39 cellular contexts compared by ENCODE assay signal in genomic region chr11:101993172-101993571, GRCh38.
"Had no signal": no experiment of that assay in that cellular context is flagged by ENCODE, and none has a peak within 500 bp of the region (broad histone marks: within the 10 kb centered on the region; RNA-seq: fewer than 3 reads in every experiment).

No MANE protein-coding gene starts in this region.

- FAIRE-seq: bronchial epithelial cell, TTC549 had no signal

- H3K27ac Mint-ChIP-seq: activated B cell treated with CpG ODN at 0.5 μM for 24 hours; activated CD4-positive, alpha-beta memory T cell treated with anti-CD3 and anti-CD28 coated beads for 36 hours; activated CD4-positive, alpha-beta T cell treated with anti-CD3 and anti-CD28 coated beads, Interleukin-2, amount 10 ng/mL, durations not matched to agents 24 days and 14 days; activated CD8-positive, alpha-beta T cell treated with anti-CD3 and anti-CD28 coated beads for 36 hours; activated naive CD4-positive, alpha-beta T cell treated with anti-CD3 and anti-CD28 coated beads, Interleukin-2, amount 10 ng/mL, durations not matched to agents 7 days and 5 days; activated naive CD4-positive, alpha-beta T cell treated with anti-CD3 and anti-CD28 coated beads, Interleukin-2, amount 50 U/mL, for 24 hours; activated naive CD8-positive, alpha-beta T cell; activated naive CD8-positive, alpha-beta T cell treated with anti-CD3 and anti-CD28 coated beads, Interleukin-2, amount 10 ng/mL, durations not matched to agents 7 days and 5 days; activated naive CD8-positive, alpha-beta T cell treated with anti-CD3 and anti-CD28 coated beads, Interleukin-2, amount 50 U/mL, for 24 hours; activated T-cell treated with anti-CD3 and anti-CD28 coated beads, Interleukin-2, amount 50 U/mL, for 72 hours; activated T-helper 1 cell treated with anti-CD3 and anti-CD28 coated beads, Interleukin-12 subunit alpha, Interleukin-12 subunit beta, Interleukin-2, Interleukin-4 antibody, amounts not matched to agents 30 ng/mL and 10 ng/mL and 1 ng/mL, durations not matched to agents 14 hours and 24 hours and 36 hours; activated T-helper 17 cell treated with anti-CD3 and anti-CD28 coated beads, Interleukin-2, amount 50 U/mL, for 72 hours; brain; T-helper 1 cell treated with Interleukin-12 subunit alpha and Interleukin-12 subunit beta and Interleukin-4 antibody, amounts not matched to agents 30 μg/mL and 1 μg/mL, for 36 hours; T-helper 2 cell treated with Interferon-gamma antibody and Interleukin-4, amounts not matched to agents 5 μg/mL and 100 μg/mL, for 36 hours had no signal

- H3K36me3 Mint-ChIP-seq: activated naive CD4-positive, alpha-beta T cell treated with anti-CD3 and anti-CD28 coated beads, Interleukin-2, amount 10 ng/mL, durations not matched to agents 7 days and 5 days; activated naive CD8-positive, alpha-beta T cell treated with anti-CD3 and anti-CD28 coated beads, Interleukin-2, amount 10 ng/mL, durations not matched to agents 7 days and 5 days had no signal

- H3K4me1 Mint-ChIP-seq: activated B cell treated with CpG ODN at 0.5 μM for 24 hours; activated CD4-positive, alpha-beta T cell treated with anti-CD3 and anti-CD28 coated beads, Interleukin-2, amount 10 ng/mL, durations not matched to agents 24 days and 14 days; activated naive CD4-positive, alpha-beta T cell treated with anti-CD3 and anti-CD28 coated beads, Interleukin-2, amount 10 ng/mL, durations not matched to agents 7 days and 5 days; activated naive CD4-positive, alpha-beta T cell treated with anti-CD3 and anti-CD28 coated beads, Interleukin-2, amount 50 U/mL, for 24 hours; activated naive CD8-positive, alpha-beta T cell treated with anti-CD3 and anti-CD28 coated beads, Interleukin-2, amount 10 ng/mL, durations not matched to agents 7 days and 5 days; activated naive CD8-positive, alpha-beta T cell treated with anti-CD3 and anti-CD28 coated beads, Interleukin-2, amount 50 U/mL, for 24 hours; activated T-helper 17 cell treated with anti-CD3 and anti-CD28 coated beads, Interleukin-2, amount 50 U/mL, for 72 hours; brain; central memory CD8-positive, alpha-beta T cell had no signal

- H3K4me1 ChIP-seq: ascending aorta had no signal

- H3K4me3 ChIP-seq: ascending aorta, cardiac muscle cell had no signal

- H3K36me3 ChIP-seq: cardiac muscle cell had no signal

- H3K9me3 Mint-ChIP-seq: activated CD4-positive, alpha-beta T cell treated with anti-CD3 and anti-CD28 coated beads, Interleukin-2, amount 10 ng/mL, durations not matched to agents 24 days and 14 days; activated naive CD4-positive, alpha-beta T cell treated with anti-CD3 and anti-CD28 coated beads, Interleukin-2, amount 10 ng/mL, durations not matched to agents 7 days and 5 days; activated naive CD4-positive, alpha-beta T cell treated with anti-CD3 and anti-CD28 coated beads, Interleukin-2, amount 50 U/mL, for 24 hours; activated naive CD8-positive, alpha-beta T cell treated with anti-CD3 and anti-CD28 coated beads, Interleukin-2, amount 10 ng/mL, durations not matched to agents 7 days and 5 days; activated naive CD8-positive, alpha-beta T cell treated with anti-CD3 and anti-CD28 coated beads, Interleukin-2, amount 50 U/mL, for 24 hours; activated T-helper 1 cell treated with anti-CD3 and anti-CD28 coated beads, Interleukin-12 subunit alpha, Interleukin-12 subunit beta, Interleukin-2, Interleukin-4 antibody, amounts not matched to agents 30 ng/mL and 10 ng/mL and 1 ng/mL, durations not matched to agents 14 hours and 24 hours and 36 hours; activated T-helper 17 cell treated with anti-CD3 and anti-CD28 coated beads, Interleukin-2, amount 50 U/mL, for 72 hours; brain; central memory CD8-positive, alpha-beta T cell; T-helper 1 cell treated with Interleukin-12 subunit alpha and Interleukin-12 subunit beta and Interleukin-4 antibody, amounts not matched to agents 30 μg/mL and 1 μg/mL, for 36 hours; T-helper 2 cell treated with Interferon-gamma antibody and Interleukin-4, amounts not matched to agents 5 μg/mL and 100 μg/mL, for 36 hours had no signal

- H3K27ac ChIP-seq: ascending aorta, cardiac muscle cell, VCaP had no signal

- H3K27me3 Mint-ChIP-seq: activated B cell treated with CpG ODN at 0.5 μM for 24 hours; activated CD4-positive, alpha-beta memory T cell treated with anti-CD3 and anti-CD28 coated beads for 36 hours; activated CD4-positive, alpha-beta T cell treated with anti-CD3 and anti-CD28 coated beads, Interleukin-2, amount 10 ng/mL, durations not matched to agents 24 days and 14 days; activated CD8-positive, alpha-beta T cell treated with anti-CD3 and anti-CD28 coated beads for 36 hours; activated naive CD4-positive, alpha-beta T cell treated with anti-CD3 and anti-CD28 coated beads, Interleukin-2, amount 10 ng/mL, durations not matched to agents 7 days and 5 days; activated naive CD4-positive, alpha-beta T cell treated with anti-CD3 and anti-CD28 coated beads, Interleukin-2, amount 50 U/mL, for 24 hours; activated naive CD8-positive, alpha-beta T cell; activated naive CD8-positive, alpha-beta T cell treated with anti-CD3 and anti-CD28 coated beads, Interleukin-2, amount 10 ng/mL, durations not matched to agents 7 days and 5 days; activated naive CD8-positive, alpha-beta T cell treated with anti-CD3 and anti-CD28 coated beads, Interleukin-2, amount 50 U/mL, for 24 hours; activated T-helper 17 cell treated with anti-CD3 and anti-CD28 coated beads, Interleukin-2, amount 50 U/mL, for 72 hours; brain; central memory CD8-positive, alpha-beta T cell had no signal

- H3K4me3 Mint-ChIP-seq: activated B cell treated with CpG ODN at 0.5 μM for 24 hours; activated CD4-positive, alpha-beta memory T cell treated with anti-CD3 and anti-CD28 coated beads for 36 hours; activated CD4-positive, alpha-beta T cell treated with anti-CD3 and anti-CD28 coated beads, Interleukin-2, amount 10 ng/mL, durations not matched to agents 24 days and 14 days; activated CD8-positive, alpha-beta T cell treated with anti-CD3 and anti-CD28 coated beads for 36 hours; activated naive CD4-positive, alpha-beta T cell treated with anti-CD3 and anti-CD28 coated beads, Interleukin-2, amount 10 ng/mL, durations not matched to agents 7 days and 5 days; activated naive CD4-positive, alpha-beta T cell treated with anti-CD3 and anti-CD28 coated beads, Interleukin-2, amount 50 U/mL, for 24 hours; activated naive CD8-positive, alpha-beta T cell; activated naive CD8-positive, alpha-beta T cell treated with anti-CD3 and anti-CD28 coated beads, Interleukin-2, amount 10 ng/mL, durations not matched to agents 7 days and 5 days; activated naive CD8-positive, alpha-beta T cell treated with anti-CD3 and anti-CD28 coated beads, Interleukin-2, amount 50 U/mL, for 24 hours; activated T-cell treated with anti-CD3 and anti-CD28 coated beads, Interleukin-2, amount 50 U/mL, for 4 hours; activated T-cell treated with anti-CD3 and anti-CD28 coated beads, Interleukin-2, amount 50 U/mL, for 72 hours; activated T-helper 1 cell treated with anti-CD3 and anti-CD28 coated beads, Interleukin-12 subunit alpha, Interleukin-12 subunit beta, Interleukin-2, Interleukin-4 antibody, amounts not matched to agents 30 ng/mL and 10 ng/mL and 1 ng/mL, durations not matched to agents 14 hours and 24 hours and 36 hours; activated T-helper 17 cell treated with anti-CD3 and anti-CD28 coated beads, Interleukin-2, amount 50 U/mL, for 72 hours; brain; central memory CD8-positive, alpha-beta T cell; T-helper 1 cell treated with Interleukin-12 subunit alpha and Interleukin-12 subunit beta and Interleukin-4 antibody, amounts not matched to agents 30 μg/mL and 1 μg/mL, for 36 hours; T-helper 2 cell treated with Interferon-gamma antibody and Interleukin-4, amounts not matched to agents 5 μg/mL and 100 μg/mL, for 36 hours had no signal

- H3K9me3 ChIP-seq: ascending aorta had no signal

- DNase-seq: activated B cell treated with CpG ODN at 0.5 μM for 24 hours; activated CD4-positive, alpha-beta memory T cell treated with anti-CD3 and anti-CD28 coated beads for 36 hours; activated CD4-positive, alpha-beta T cell treated with anti-CD3 and anti-CD28 coated beads for 4 hours; activated CD4-positive, alpha-beta T cell treated with anti-CD3 and anti-CD28 coated beads, Interleukin-2, amount 10 ng/mL, durations not matched to agents 24 days and 14 days; activated CD4-positive, alpha-beta T cell treated with anti-CD3 and anti-CD28 coated beads, Interleukin-2, amount 50 U/mL, for 1 hour; activated CD4-positive, alpha-beta T cell treated with anti-CD3 and anti-CD28 coated beads, Interleukin-2, amount 50 U/mL, for 4 hours; activated CD4-positive, CD25-positive, alpha-beta regulatory T cell treated with anti-CD3 and anti-CD28 coated beads, Interleukin-2, amount 50 U/mL, for 72 hours; activated CD8-positive, alpha-beta memory T cell treated with anti-CD3 and anti-CD28 coated beads, Interleukin-2, amount 50 U/mL, for 4 hours; activated CD8-positive, alpha-beta T cell treated with anti-CD3 and anti-CD28 coated beads for 36 hours; activated effector memory CD4-positive, alpha-beta T cell treated with anti-CD3 and anti-CD28 coated beads, Interleukin-2, amount 50 U/mL, for 16 hours; activated gamma-delta T cell treated with Interleukin-2 at 50 U/mL for 16 hours; activated naive CD4-positive, alpha-beta T cell; activated naive CD4-positive, alpha-beta T cell treated with anti-CD3 and anti-CD28 coated beads, Interleukin-2, amount 10 ng/mL, durations not matched to agents 7 days and 5 days; activated naive CD8-positive, alpha-beta T cell treated with anti-CD3 and anti-CD28 coated beads, Interleukin-2, amount 10 ng/mL, durations not matched to agents 7 days and 5 days; activated naive CD8-positive, alpha-beta T cell treated with anti-CD3 and anti-CD28 coated beads, Interleukin-2, amount 50 U/mL, for 24 hours; activated T-cell treated with anti-CD3 and anti-CD28 coated beads for 4 hours; activated T-cell treated with anti-CD3 and anti-CD28 coated beads, Interleukin-2, amount 50 U/mL, for 1 hour; activated T-cell treated with anti-CD3 and anti-CD28 coated beads, Interleukin-2, amount 50 U/mL, for 4 hours; activated T-cell treated with anti-CD3 and anti-CD28 coated beads, Interleukin-2, amount 50 U/mL, for 72 hours; amygdala; anterior cingulate cortex; caudate nucleus; cerebellar nuclear complex; T-helper 1 cell; T-helper 2 cell; T-helper 9 cell had no signal
